In the genomic region with DNA sequence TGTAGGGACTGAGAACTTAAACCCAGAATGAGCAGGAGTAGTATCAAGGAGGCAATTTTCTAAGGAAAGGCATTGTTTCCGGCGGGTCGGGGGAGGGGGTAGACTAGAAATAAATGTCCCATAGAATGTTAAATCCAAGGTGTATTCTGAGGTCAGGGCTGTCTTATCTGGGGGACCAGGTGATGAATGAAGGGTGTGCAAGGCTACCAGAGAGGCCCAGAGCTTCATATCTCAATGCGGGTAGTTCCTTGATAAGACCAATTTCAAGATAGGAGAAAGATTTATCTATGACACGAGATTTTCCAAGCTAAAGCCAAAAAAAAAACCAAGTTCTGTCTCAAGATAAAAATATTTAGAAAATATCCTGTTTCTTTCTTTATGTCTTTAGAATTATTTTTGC, we compare ENCODE assay signal across 9 cellular contexts.
"Had no signal": no experiment of that assay in that cellular context is flagged by ENCODE, and none has a peak within 500 bp of the region (broad histone marks: within the 10 kb centered on the region; RNA-seq: fewer than 3 reads in every experiment).

No MANE protein-coding gene starts in this region.

- H3K4me3 Mint-ChIP-seq: activated CD8-positive, alpha-beta T cell treated with anti-CD3 and anti-CD28 coated beads for 36 hours; dendritic cell treated with granulocyte-macrophage colony-stimulating factor and Interleukin-4, amounts not matched to agents 40 ng/mL and 50 ng/mL, for 4 days; T-helper 2 cell treated with Interferon-gamma antibody and Interleukin-4, amounts not matched to agents 5 μg/mL and 100 μg/mL, for 36 hours had no signal

- H3K27me3 Mint-ChIP-seq: activated CD8-positive, alpha-beta T cell treated with anti-CD3 and anti-CD28 coated beads for 36 hours; dendritic cell treated with granulocyte-macrophage colony-stimulating factor and Interleukin-4, amounts not matched to agents 40 ng/mL and 50 ng/mL, for 4 days had no signal

- H3K27ac ChIP-seq: body of pancreas, pancreas, SJCRH30 had no signal

- H3K9me3 Mint-ChIP-seq: activated CD8-positive, alpha-beta T cell treated with anti-CD3 and anti-CD28 coated beads for 36 hours; dendritic cell treated with granulocyte-macrophage colony-stimulating factor and Interleukin-4, amounts not matched to agents 40 ng/mL and 50 ng/mL, for 4 days; neural crest cell; T-helper 2 cell treated with Interferon-gamma antibody and Interleukin-4, amounts not matched to agents 5 μg/mL and 100 μg/mL, for 36 hours had no signal

- H3K4me3 ChIP-seq: body of pancreas, lung, pancreas, SJCRH30 had no signal

- H3K9me3 ChIP-seq: body of pancreas, pancreas, SJCRH30 had no signal

- DNase-seq: activated naive CD4-positive, alpha-beta T cell had no signal

- H3K27ac Mint-ChIP-seq: dendritic cell treated with granulocyte-macrophage colony-stimulating factor and Interleukin-4, amounts not matched to agents 40 ng/mL and 50 ng/mL, for 4 days; T-helper 2 cell treated with Interferon-gamma antibody and Interleukin-4, amounts not matched to agents 5 μg/mL and 100 μg/mL, for 36 hours had no signal

- H3K36me3 ChIP-seq: SJCRH30 had no signal
